ENCODE assay signal across 6 cellular contexts in the genomic region with DNA sequence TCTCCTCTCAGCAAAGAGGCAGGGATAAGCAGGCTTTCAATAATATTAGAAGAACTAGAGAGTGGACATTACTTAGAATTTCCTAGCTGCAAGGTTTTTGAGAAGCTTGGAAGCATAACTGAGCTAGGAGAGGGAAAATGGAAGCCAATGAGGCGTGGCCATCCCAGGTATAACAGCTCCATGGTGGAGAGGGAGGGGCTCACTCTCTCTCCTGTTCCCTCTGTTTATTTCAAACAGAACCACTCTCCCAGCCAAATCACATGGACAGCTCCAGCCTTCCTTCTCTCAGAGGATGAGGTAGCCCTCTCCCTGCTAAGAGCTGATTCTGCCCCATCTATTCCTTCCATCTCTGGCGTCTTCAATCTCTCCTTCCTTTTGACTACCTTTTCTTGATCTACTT.
"Had no signal": no experiment of that assay in that cellular context is flagged by ENCODE, and none has a peak within 500 bp of the region (broad histone marks: within the 10 kb centered on the region; RNA-seq: fewer than 3 reads in every experiment).

No MANE protein-coding gene starts in this region.

- H3K36me3 Mint-ChIP-seq: IgD-negative memory B cell had no signal

- H3K4me3 Mint-ChIP-seq: IgD-negative memory B cell had no signal

- DNase-seq: IMR-90, KBM-7, KG1 had no signal

- ATAC-seq: HepG2, K562 had no signal
